In the genomic region with DNA sequence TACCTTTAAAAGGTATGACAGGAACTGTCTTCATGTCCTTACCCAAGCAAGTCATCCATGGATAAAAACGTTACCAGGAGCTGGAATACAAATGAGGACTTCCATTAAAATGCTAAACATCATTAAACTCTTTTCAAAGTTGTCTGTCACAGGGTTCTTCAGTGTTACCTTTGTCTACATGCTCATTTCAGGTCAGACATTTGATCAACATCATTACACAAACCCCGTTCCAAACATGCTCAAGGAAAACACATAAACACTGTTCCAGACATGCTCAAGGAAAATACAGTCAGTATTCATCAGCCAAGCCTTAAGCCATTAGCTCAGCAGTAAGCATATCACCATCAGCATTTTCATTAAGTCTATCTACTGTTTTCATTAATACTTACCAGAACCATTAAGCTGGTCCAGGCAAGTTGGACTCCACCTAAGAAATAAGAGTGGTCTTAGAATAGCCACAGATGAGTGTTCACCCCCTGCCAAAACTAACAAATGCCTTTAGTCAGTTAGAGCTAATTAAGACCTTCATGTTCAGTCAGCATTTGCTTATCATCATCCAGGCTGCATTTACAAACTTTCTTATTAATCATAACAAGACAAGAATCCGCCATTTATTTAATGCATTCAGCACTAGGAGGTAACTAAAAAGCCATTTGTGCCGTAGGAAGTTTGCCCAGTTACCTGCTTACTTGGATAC, we compare ENCODE assay signal across 8 cellular contexts. TPM values are rescaled to one million over a fixed set of nuclear protein-coding genes. Genes with fewer than 3 reads are reported as not detected.
DNase-seq lines count a peak whose midpoint lies in the region; ATAC-seq and TF ChIP-seq lines count a peak whose summit lies in the region.

No MANE protein-coding gene starts in this region.

- H3K9me3 Mint-ChIP-seq in CD4-positive, alpha-beta memory T cell, result peaks cover 0 to 6% (median 0%) of the 10 kb centered on the region in 8 donors
- no peaks in the 10 kb centered on the region for H3K9me3 Mint-ChIP-seq in MCF 10A (ENCODE audit: unreplicated experiment)

- no peak for TF ChIP-seq CTCF in MCF 10A (IDR thresholded peaks at IDR 0.05; ENCODE audit: unreplicated experiment)

- intact Hi-C loops in CD4-positive, alpha-beta memory T cell (cut with micrococcal nuclease), result loop anchor here (5.0 to 10.0 kb wide), 4 partner anchors 352 to 1157 kb away; a partner anchor contains a TSS
- intact Hi-C loops in MCF 10A (cut with micrococcal nuclease), result loop anchor here (5.0 kb wide), 3 partner anchors 82 to 352 kb away; a partner anchor contains a TSS

- H3K9ac ChIP-seq in mucosa of stomach (ENCODE audit: low read length), result peak overlapping the region; percentile 7

- H3K9me3 ChIP-seq in CD4-positive, alpha-beta memory T cell (ENCODE audit: control insufficient read depth in 1 of 2, low read length in 2 of 2), result no peaks in the 10 kb centered on the region
- H3K9me3 ChIP-seq in mucosa of stomach (ENCODE audit: control insufficient read depth, low read length), result no peaks in the 10 kb centered on the region

- H3K4me1 ChIP-seq in CD4-positive, alpha-beta memory T cell (ENCODE audit: insufficient read depth, low read length), result peaks cover 68% of the 10 kb centered on the region
- peaks cover 6% of the 10 kb centered on the region for H3K4me1 ChIP-seq in mucosa of stomach (ENCODE audit: control insufficient read depth, insufficient read depth, low read length)

- H3K27ac Mint-ChIP-seq in CD4-positive, alpha-beta memory T cell, result peak overlapping the region; percentile 27 to 99 (median 97)
- peak overlapping the region; percentile 96 for H3K27ac Mint-ChIP-seq in MCF 10A (ENCODE audit: low read depth, unreplicated experiment)

- peaks cover 41 to 75% of the 10 kb centered on the region in 2 donors for H3K36me3 Mint-ChIP-seq in CD4-positive, alpha-beta memory T cell
- H3K36me3 Mint-ChIP-seq in MCF 10A (ENCODE audit: insufficient read depth, unreplicated experiment), result peaks cover 79% of the 10 kb centered on the region

- no TSS peak for BruUV-seq in MCF 10A (replicated peaks; lab: Mats Ljungman, UMichigan)

- H3K27ac ChIP-seq in CD4-positive, alpha-beta memory T cell (ENCODE audit: low read depth, low read length), result peak overlapping the region; percentile 53

- H3K4me3 ChIP-seq in CD4-positive, alpha-beta memory T cell (ENCODE audit: low read length in 2 of 2), result peak overlapping the region; percentile 9 to 79
- peak overlapping the region; percentile 97 for H3K4me3 ChIP-seq in Jurkat, Clone E6-1 (ENCODE audit: low read length)
- no peak overlapping the region for H3K4me3 ChIP-seq in mucosa of stomach (ENCODE audit: low read length)

- CTCF ChIA-PET in CD4-positive, alpha-beta memory T cell (lab: Charles Lee; ENCODE audit: partially characterized antibody), result interaction anchor here (0.9 to 1.5 kb wide), 4 partner anchors 11 to 436 kb away, joined by 3 to 5 read pairs (median 4); no protein-coding TSS in a partner anchor
- CTCF ChIA-PET in MCF 10A (lab: Yijun Ruan, JAX), result interaction anchor here (0.6 to 3.2 kb wide), 10 partner anchors 14 to 1331 kb away, joined by 3 to 9 read pairs (median 4); no protein-coding TSS in a partner anchor

- no peaks in the 10 kb centered on the region for H3K27me3 ChIP-seq in CD4-positive, alpha-beta memory T cell (ENCODE audit: insufficient read depth, low read length)
- H3K27me3 ChIP-seq in mucosa of stomach (ENCODE audit: control insufficient read depth, insufficient read depth, low read length), result no peaks in the 10 kb centered on the region

- H3K4me1 Mint-ChIP-seq in CD4-positive, alpha-beta memory T cell, result peaks cover 43 to 75% (median 52%) of the 10 kb centered on the region in 4 donors
- H3K4me1 Mint-ChIP-seq in MCF 10A (ENCODE audit: insufficient read depth, unreplicated experiment), result peaks cover 45% of the 10 kb centered on the region

- H3K36me3 ChIP-seq in CD4-positive, alpha-beta memory T cell (ENCODE audit: insufficient read depth, low read length), result peaks cover 43% of the 10 kb centered on the region
- H3K36me3 ChIP-seq in mucosa of stomach (ENCODE audit: control insufficient read depth, insufficient read depth, low read length), result peaks cover 9% of the 10 kb centered on the region

- no peak for DNase-seq in CD4-positive, alpha-beta memory T cell
- no peak for DNase-seq in Jurkat, Clone E6-1 (ENCODE audit: low read depth, low spot score)
- DNase-seq in MCF 10A (ENCODE audit: unreplicated experiment) (peak; percentile 30), activated gamma-delta T cell (lab: John Stamatoyannopoulos, UW) (no peak), OCI-M2 (lab: John Stamatoyannopoulos, UW; ENCODE audit: unreplicated experiment) (no peak)
- no peak for DNase-seq in activated CD4-positive, CD25-positive, alpha-beta regulatory T cell (lab: John Stamatoyannopoulos, UW)

- H3K4me3 Mint-ChIP-seq in CD4-positive, alpha-beta memory T cell, result peak overlapping the region; percentile 41 to 99 (median 96)
- peak overlapping the region; percentile 94 for H3K4me3 Mint-ChIP-seq in MCF 10A (ENCODE audit: unreplicated experiment)

- no peaks in the 10 kb centered on the region for H3K27me3 Mint-ChIP-seq in CD4-positive, alpha-beta memory T cell
- H3K27me3 Mint-ChIP-seq in MCF 10A (ENCODE audit: insufficient read depth, unreplicated experiment), result no peaks in the 10 kb centered on the region

- no peak for ATAC-seq in HG03175 (IDR thresholded peaks at IDR 0.05; ENCODE audit: unreplicated experiment)

- POLR2A ChIA-PET in CD4-positive, alpha-beta memory T cell (lab: Charles Lee; ENCODE audit: partially characterized antibody), result interaction anchor here (0.9 to 7.0 kb wide), 7 partner anchors 11 to 1134 kb away, joined by 3 to 81 read pairs (median 5); a partner anchor contains a TSS
- POLR2A ChIA-PET in MCF 10A (lab: Yijun Ruan, JAX), result interaction anchor here (0.6 to 7.7 kb wide), 20 partner anchors 9 to 1276 kb away, joined by 3 to 118 read pairs (median 7); a partner anchor contains a TSS

RNA-seq across cellular contexts. Expression of a gene that starts 2.2 kb away (rescaled TPM):
- 100 to 1,000 TPM; 676 to 709 TPM for total RNA-seq in CD4-positive, alpha-beta memory T cell
- 100 to 1,000 TPM; 312 to 395 TPM for polyA plus RNA-seq in CD4-positive, alpha-beta memory T cell
- 506 TPM for polyA plus RNA-seq in Jurkat, Clone E6-1 (2012; ENCODE audit: insufficient read depth, insufficient read length)
- total RNA-seq in MCF 10A (2022), result 3,184 and 3,772 TPM in 2 replicates

RNA-seq across cellular contexts. Expression of a gene that starts 2.6 kb away (rescaled TPM):
- total RNA-seq in CD4-positive, alpha-beta memory T cell, result 10 to 100 TPM; 24.3 to 26.5 TPM
- 1 to 10 TPM in 1 of 2 donors, under 1 TPM in 1; 0.95 to 2.2 TPM for polyA plus RNA-seq in CD4-positive, alpha-beta memory T cell
- 3.5 TPM for polyA plus RNA-seq in Jurkat, Clone E6-1 (2012; ENCODE audit: insufficient read depth, insufficient read length)
- total RNA-seq in MCF 10A (2022), result 12.8 and 15.2 TPM in 2 replicates

RNA-seq across cellular contexts. Expression of a gene that starts 40.9 kb away (rescaled TPM):
- total RNA-seq in CD4-positive, alpha-beta memory T cell, result 10 to 100 TPM in 1 of 2 experiments, 1 to 10 TPM in 1; 9.0 to 10.2 TPM
- 1 to 10 TPM; 6.1 to 7.0 TPM for polyA plus RNA-seq in CD4-positive, alpha-beta memory T cell
- 17.3 TPM for polyA plus RNA-seq in Jurkat, Clone E6-1 (2012; ENCODE audit: insufficient read depth, insufficient read length)
- total RNA-seq in MCF 10A (2022), result 14.1 and 24.5 TPM in 2 replicates

RNA-seq across cellular contexts. Expression of a gene that starts 41.1 kb away (rescaled TPM):
- 10 to 100 TPM; 13.4 to 13.5 TPM for total RNA-seq in CD4-positive, alpha-beta memory T cell
- polyA plus RNA-seq in CD4-positive, alpha-beta memory T cell, result 1 to 10 TPM; 3.6 to 9.7 TPM
- 25.5 TPM for polyA plus RNA-seq in Jurkat, Clone E6-1 (2012; ENCODE audit: insufficient read depth, insufficient read length)
- 34.6 and 40.4 TPM in 2 replicates for total RNA-seq in MCF 10A (2022)

RNA-seq across cellular contexts. Expression of a gene that starts 51.5 kb away (rescaled TPM):
- total RNA-seq in CD4-positive, alpha-beta memory T cell, result not detected
- polyA plus RNA-seq in CD4-positive, alpha-beta memory T cell, result not detected
- not detected for polyA plus RNA-seq in Jurkat, Clone E6-1 (2012; ENCODE audit: insufficient read depth, insufficient read length)
- not detected in 2 replicates for total RNA-seq in MCF 10A (2022)
